Comparison of ENCODE assay signal across 8 cellular contexts in the genomic region with DNA sequence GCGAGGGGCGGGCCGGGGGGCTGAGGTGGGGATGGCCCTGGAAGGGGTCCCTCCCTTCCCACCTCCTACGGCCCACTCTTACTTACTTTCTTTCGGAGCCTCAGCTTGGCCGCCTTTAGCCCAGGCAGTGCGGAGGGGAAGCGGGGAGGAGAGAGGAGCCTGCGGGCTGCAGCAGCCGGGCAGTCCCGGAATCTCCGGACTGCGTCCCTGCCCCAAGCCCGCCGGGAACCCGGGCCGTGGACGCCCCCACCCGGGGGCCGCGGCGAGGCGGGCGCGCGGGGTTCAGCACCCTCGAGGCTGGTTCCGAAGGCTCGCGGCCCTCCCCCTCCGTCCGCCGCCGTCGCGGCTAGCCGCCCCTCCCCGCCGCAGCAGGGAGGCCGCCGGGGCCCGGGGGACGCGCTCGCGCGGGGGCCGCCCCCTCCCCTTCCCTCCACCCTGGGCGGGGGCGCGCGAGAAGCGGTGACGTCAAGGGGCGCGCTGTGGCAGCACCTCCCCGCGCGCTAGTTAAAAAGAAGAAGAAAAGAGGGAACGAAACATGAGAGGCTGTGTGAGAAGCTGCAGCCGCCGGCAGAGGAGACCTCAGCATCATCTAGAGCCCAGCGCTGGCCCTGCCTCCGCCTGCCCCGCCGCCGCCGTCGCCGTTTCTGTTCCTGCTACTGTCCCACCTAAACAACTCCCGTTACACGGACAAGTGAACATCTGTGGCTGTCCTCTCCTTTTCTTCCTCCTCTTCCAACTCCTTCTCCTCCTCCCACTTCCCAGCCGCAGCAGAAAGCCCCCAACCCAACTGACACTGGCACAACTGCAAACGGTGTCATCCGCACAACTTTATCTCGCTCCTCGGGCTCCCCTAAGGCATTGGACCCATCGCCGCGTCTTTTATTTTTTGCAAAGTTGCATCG. TPM values are rescaled to one million over a fixed set of nuclear protein-coding genes. Genes with fewer than 3 reads are reported as not detected.
DNase-seq lines count a peak whose midpoint lies in the region; ATAC-seq and TF ChIP-seq lines count a peak whose summit lies in the region.

A gene with protein sequence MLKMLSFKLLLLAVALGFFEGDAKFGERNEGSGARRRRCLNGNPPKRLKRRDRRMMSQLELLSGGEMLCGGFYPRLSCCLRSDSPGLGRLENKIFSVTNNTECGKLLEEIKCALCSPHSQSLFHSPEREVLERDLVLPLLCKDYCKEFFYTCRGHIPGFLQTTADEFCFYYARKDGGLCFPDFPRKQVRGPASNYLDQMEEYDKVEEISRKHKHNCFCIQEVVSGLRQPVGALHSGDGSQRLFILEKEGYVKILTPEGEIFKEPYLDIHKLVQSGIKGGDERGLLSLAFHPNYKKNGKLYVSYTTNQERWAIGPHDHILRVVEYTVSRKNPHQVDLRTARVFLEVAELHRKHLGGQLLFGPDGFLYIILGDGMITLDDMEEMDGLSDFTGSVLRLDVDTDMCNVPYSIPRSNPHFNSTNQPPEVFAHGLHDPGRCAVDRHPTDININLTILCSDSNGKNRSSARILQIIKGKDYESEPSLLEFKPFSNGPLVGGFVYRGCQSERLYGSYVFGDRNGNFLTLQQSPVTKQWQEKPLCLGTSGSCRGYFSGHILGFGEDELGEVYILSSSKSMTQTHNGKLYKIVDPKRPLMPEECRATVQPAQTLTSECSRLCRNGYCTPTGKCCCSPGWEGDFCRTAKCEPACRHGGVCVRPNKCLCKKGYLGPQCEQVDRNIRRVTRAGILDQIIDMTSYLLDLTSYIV (plus strand): TSS at position 536 of the 902 bp plus-strand sequence. CDS start 520 bp downstream, outside the sequence.

- H3K36me3 ChIP-seq in WERI-Rb-1, result peaks cover 4% of the 10 kb centered on the region; the same call in 1 of the 2 replicates

- H3K4me1 Mint-ChIP-seq in activated CD4-positive, alpha-beta T cell treated with anti-CD3 and anti-CD28 coated beads, Interleukin-2, amount 10 ng/mL, durations not matched to agents 7 days and 5 days, result peaks cover 23% of the 10 kb centered on the region
- peaks cover 5% of the 10 kb centered on the region for H3K4me1 Mint-ChIP-seq in memory B cell

- H3K27ac ChIP-seq in WERI-Rb-1, result peak within 1 kb of the TSS; percentile 53
- H3K27ac ChIP-seq in temporal lobe (ENCODE audit: low read depth, low read length), result peak within 1 kb of the TSS; percentile 88

- H3K4me3 Mint-ChIP-seq in activated CD4-positive, alpha-beta T cell treated with anti-CD3 and anti-CD28 coated beads, Interleukin-2, amount 10 ng/mL, durations not matched to agents 7 days and 5 days, result peak within 1 kb of the TSS; percentile 74
- H3K4me3 Mint-ChIP-seq in memory B cell, result peak within 1 kb of the TSS; percentile 62

- CTCF ChIA-PET in activated CD4-positive, alpha-beta T cell treated with anti-CD3 and anti-CD28 coated beads, Interleukin-2, amount 10 ng/mL, durations not matched to agents 7 days and 5 days (lab: Charles Lee), result no interaction called here

- no peaks in the 10 kb centered on the region for H3K36me3 Mint-ChIP-seq in activated CD4-positive, alpha-beta T cell treated with anti-CD3 and anti-CD28 coated beads, Interleukin-2, amount 10 ng/mL, durations not matched to agents 7 days and 5 days (ENCODE audit: low read depth)
- H3K36me3 Mint-ChIP-seq in memory B cell, result no peaks in the 10 kb centered on the region

- peak; percentile 21 for DNase-seq in activated CD4-positive, alpha-beta T cell treated with anti-CD3 and anti-CD28 coated beads, Interleukin-2, amount 10 ng/mL, durations not matched to agents 7 days and 5 days
- DNase-seq in activated CD4-positive, alpha-beta T cell treated with anti-CD3 and anti-CD28 coated beads for 4 hours, result no peak
- DNase-seq in WERI-Rb-1 (peak; percentile 69), epithelial cell of esophagus (ENCODE audit: low read depth) (peak; percentile 23), memory B cell (ENCODE audit: low spot score in 2 of 2) (peak in 1 of 2 donors; percentile 0)

- ATAC-seq in HG03432 (IDR thresholded peaks at IDR 0.05; ENCODE audit: unreplicated experiment), result peak; percentile 63
- peak; percentile 38 for ATAC-seq in memory B cell (ENCODE audit: low read depth)
- ATAC-seq in HG03457 (IDR thresholded peaks at IDR 0.05; ENCODE audit: unreplicated experiment), result no peak

- H3K27me3 ChIP-seq in WERI-Rb-1 (ENCODE audit: insufficient read depth, low read depth, severe bottlenecking), result no peaks in the 10 kb centered on the region

- no peaks in the 10 kb centered on the region for H3K9me3 ChIP-seq in WERI-Rb-1 (ENCODE audit: severe bottlenecking)

- peak within 1 kb of the TSS; percentile 31 for H3K27ac Mint-ChIP-seq in activated CD4-positive, alpha-beta T cell treated with anti-CD3 and anti-CD28 coated beads, Interleukin-2, amount 10 ng/mL, durations not matched to agents 7 days and 5 days
- H3K27ac Mint-ChIP-seq in memory B cell, result no peak within 1 kb of the TSS

- peak within 1 kb of the TSS; percentile 55 for H3K4me3 ChIP-seq in WERI-Rb-1 (ENCODE audit: low read depth, low read length)
- H3K4me3 ChIP-seq in epithelial cell of esophagus (ENCODE audit: low read length), result peak within 1 kb of the TSS; percentile 30

- no peak for TF ChIP-seq CTCF in WERI-Rb-1 (IDR thresholded peaks at IDR 0.05; ENCODE audit: low read depth, low read length)
- TF ChIP-seq CTCF in epithelial cell of esophagus (IDR thresholded peaks at IDR 0.05; ENCODE audit: insufficient read depth, low read depth, low read length, missing control alignments), result no peak

- POLR2A ChIA-PET in activated CD4-positive, alpha-beta T cell treated with anti-CD3 and anti-CD28 coated beads, Interleukin-2, amount 10 ng/mL, durations not matched to agents 7 days and 5 days (lab: Charles Lee), result no interaction called here

- H3K9me3 Mint-ChIP-seq in activated CD4-positive, alpha-beta T cell treated with anti-CD3 and anti-CD28 coated beads, Interleukin-2, amount 10 ng/mL, durations not matched to agents 7 days and 5 days, result no peaks in the 10 kb centered on the region
- peaks cover 3% of the 10 kb centered on the region for H3K9me3 Mint-ChIP-seq in memory B cell

- peaks cover 61% of the 10 kb centered on the region for H3K27me3 Mint-ChIP-seq in activated CD4-positive, alpha-beta T cell treated with anti-CD3 and anti-CD28 coated beads, Interleukin-2, amount 10 ng/mL, durations not matched to agents 7 days and 5 days
- H3K27me3 Mint-ChIP-seq in memory B cell, result peaks cover 23% of the 10 kb centered on the region

RNA-seq across cellular contexts. Expression of the gene that starts here (rescaled TPM):
- total RNA-seq in activated CD4-positive, alpha-beta T cell treated with anti-CD3 and anti-CD28 coated beads, Interleukin-2, amount 10 ng/mL, durations not matched to agents 7 days and 5 days, result not detected
- total RNA-seq in temporal lobe, result 2.0 TPM

Comparison
In these comparisons a context has a peak if more than half of its experiments do, and no peak if none do; other contexts are left out.
1. Peak in DNase-seq in activated CD4-positive, alpha-beta T cell treated with anti-CD3 and anti-CD28 coated beads, Interleukin-2, amount 10 ng/mL, durations not matched to agents 7 days and 5 days; RNA of the gene not detected or under 1 TPM.
2. DNase-seq: peak in WERI-Rb-1 (single experiment) and epithelial cell of esophagus (single experiment); none in activated CD4-positive, alpha-beta T cell treated with anti-CD3 and anti-CD28 coated beads for 4 hours (0 of 2).